ENCODE assay signal across 17 cellular contexts in genomic region chr15:31387101-31387482, GRCh38.
DNase-seq lines count a peak whose midpoint lies in the region; ATAC-seq and TF ChIP-seq lines count a peak whose summit lies in the region.
"Had no signal": no experiment of that assay in that cellular context is flagged by ENCODE, and none has a peak within 500 bp of the region (broad histone marks: within the 10 kb centered on the region; RNA-seq: fewer than 3 reads in every experiment).

No MANE protein-coding gene starts in this region.

- peak overlapping the region; percentile 77 for H3K27ac ChIP-seq in cardiac muscle cell
- H3K27ac ChIP-seq in ovary, result no peak overlapping the region
- H3K27ac ChIP-seq: PC-9 had no signal

- ATAC-seq in Right ventricle myocardium inferior (no peak), T-helper 17 cell (peak; percentile 57)
- peak; percentile 34 for ATAC-seq in stimulated activated naive CD8-positive, alpha-beta T cell treated with anti-CD3 and anti-CD28 coated beads, Interleukin-15, Interleukin-2, amounts not matched to agents 100 U/mL and 50 U/mL, for 24 hours
- ATAC-seq: esophagus mucosa had no signal

- H3K4me1 ChIP-seq in cardiac muscle cell (ENCODE audit: low read depth) (peaks cover 11% of the 10 kb centered on the region), ovary (ENCODE audit: insufficient read depth) (peaks cover 4% of the 10 kb centered on the region)

- H3K4me3 ChIP-seq in cardiac muscle cell (no peak overlapping the region), ovary (no peak overlapping the region)
- H3K4me3 ChIP-seq: PC-9, upper lobe of left lung had no signal

- H3K36me3 ChIP-seq in cardiac muscle cell (no peaks in the 10 kb centered on the region), ovary (no peaks in the 10 kb centered on the region)

- H3K27me3 Mint-ChIP-seq in T-helper 17 cell, result no peaks in the 10 kb centered on the region
- H3K27me3 Mint-ChIP-seq: B cell had no signal

- 80 to 88% (median 83%) methylated on average over 2 of the region's 2 CpGs for WGBS in ovary, 3 donors

- H3K9me3 ChIP-seq in cardiac muscle cell (ENCODE audit: low read depth) (no peaks in the 10 kb centered on the region), T-helper 17 cell (ENCODE audit: control insufficient read depth, low read length, poor library complexity, severe bottlenecking) (no peaks in the 10 kb centered on the region), ovary (no peaks in the 10 kb centered on the region)
- H3K9me3 ChIP-seq: upper lobe of left lung had no signal

- no peaks in the 10 kb centered on the region for H3K36me3 Mint-ChIP-seq in T-helper 17 cell (ENCODE audit: low read depth)

- peak overlapping the region; percentile 92 for H3K27ac Mint-ChIP-seq in T-helper 17 cell
- H3K27ac Mint-ChIP-seq: B cell; dendritic cell treated with granulocyte-macrophage colony-stimulating factor and Interleukin-4, amounts not matched to agents 40 ng/mL and 50 ng/mL, for 4 days had no signal

- no peak for DNase-seq in cardiac muscle cell (ENCODE audit: low read depth in 1 of 2, low spot score in 1 of 2)
- no peak for DNase-seq in Right ventricle myocardium inferior (ENCODE audit: missing footprints)
- DNase-seq in T-helper 17 cell, result no peak
- peak; percentile 35 for DNase-seq in fibroblast of gingiva (ENCODE audit: low read depth)
- DNase-seq in stimulated activated naive CD8-positive, alpha-beta T cell treated with anti-CD3 and anti-CD28 coated beads, Interleukin-15, Interleukin-2, amounts not matched to agents 100 U/mL and 50 U/mL, for 24 hours, result no peak
- no peak for DNase-seq in kidney glomerular epithelial cell (lab: John Stamatoyannopoulos, UW)
- no peak for DNase-seq in ovary
- DNase-seq in AML-193 (lab: John Stamatoyannopoulos, UW), result no peak
- DNase-seq: Karpas-422; NCI-H1436; NCI-H446 treated with DMSO at 0.1 percent for 48 hours; PC-9; stimulated activated CD4-positive, alpha-beta T cell treated with anti-CD3 and anti-CD28 coated beads, Interleukin-2, amount 100 ng/mL, for 48 hours had no signal

- TF ChIP-seq POLR2A in ovary (IDR thresholded peaks at IDR 0.05), result no peak

- intact Hi-C loops in Right ventricle myocardium inferior (cut with DNase I), result loop anchor here (2.0 kb wide), 1 partner anchor 20 kb away; no protein-coding TSS in a partner anchor
- intact Hi-C loops in ovary (cut with DNase I), result no loop called here

- TF ChIP-seq EP300 in ovary (IDR thresholded peaks at IDR 0.05), result no peak

- peaks cover 47% of the 10 kb centered on the region for H3K4me1 Mint-ChIP-seq in T-helper 17 cell

- TF ChIP-seq CTCF in cardiac muscle cell (IDR thresholded peaks at IDR 0.05; ENCODE audit: low read depth, low read length) (no peak), ovary (IDR thresholded peaks at IDR 0.05) (no peak)

- peak overlapping the region; percentile 43 for H3K4me3 Mint-ChIP-seq in T-helper 17 cell
- H3K4me3 Mint-ChIP-seq: B cell; dendritic cell treated with granulocyte-macrophage colony-stimulating factor and Interleukin-4, amounts not matched to agents 40 ng/mL and 50 ng/mL, for 4 days had no signal

- H3K27me3 ChIP-seq in cardiac muscle cell (no peaks in the 10 kb centered on the region), ovary (no peaks in the 10 kb centered on the region)
- H3K27me3 ChIP-seq: upper lobe of left lung had no signal
